ENCODE assay signal across 1 cellular context in the genomic region with DNA sequence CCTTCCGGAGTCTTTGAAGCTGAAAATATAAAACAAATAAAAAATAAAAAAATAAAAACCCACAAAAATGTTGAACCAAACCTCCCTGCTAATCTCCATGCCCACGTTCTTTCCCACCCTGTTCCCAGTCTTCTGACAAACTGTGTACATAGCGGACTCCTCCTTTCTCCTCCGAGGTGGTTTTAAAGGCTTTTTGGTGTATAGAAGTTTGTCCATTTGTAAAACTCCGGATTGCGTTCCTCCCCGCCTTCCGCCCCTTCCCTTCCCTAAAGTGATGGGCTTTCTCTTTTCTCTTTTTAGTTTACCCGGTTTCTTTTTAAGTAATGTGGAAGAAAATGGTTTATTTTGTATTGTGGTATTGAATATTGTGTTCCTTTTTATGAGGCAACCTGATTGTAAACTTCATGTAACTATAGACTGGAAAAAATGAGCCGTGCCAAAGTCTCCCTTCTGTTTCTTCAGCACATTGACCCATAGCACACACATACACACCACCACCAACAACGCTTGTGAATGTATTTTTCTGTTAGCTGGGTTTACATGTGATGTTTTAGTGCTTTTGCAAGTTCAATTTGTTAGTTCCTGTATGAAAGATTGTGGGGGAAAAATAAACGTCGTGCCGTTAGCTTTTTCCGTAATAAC.
TF ChIP-seq lines count a peak whose summit lies in the region.

No MANE protein-coding gene starts in this region.

TF ChIP-seq in WTC11, 78 proteins besides CTCF, POLR2A, EP300 and RAD21 (continued from another document):
- TF ChIP-seq, protein P1, sequence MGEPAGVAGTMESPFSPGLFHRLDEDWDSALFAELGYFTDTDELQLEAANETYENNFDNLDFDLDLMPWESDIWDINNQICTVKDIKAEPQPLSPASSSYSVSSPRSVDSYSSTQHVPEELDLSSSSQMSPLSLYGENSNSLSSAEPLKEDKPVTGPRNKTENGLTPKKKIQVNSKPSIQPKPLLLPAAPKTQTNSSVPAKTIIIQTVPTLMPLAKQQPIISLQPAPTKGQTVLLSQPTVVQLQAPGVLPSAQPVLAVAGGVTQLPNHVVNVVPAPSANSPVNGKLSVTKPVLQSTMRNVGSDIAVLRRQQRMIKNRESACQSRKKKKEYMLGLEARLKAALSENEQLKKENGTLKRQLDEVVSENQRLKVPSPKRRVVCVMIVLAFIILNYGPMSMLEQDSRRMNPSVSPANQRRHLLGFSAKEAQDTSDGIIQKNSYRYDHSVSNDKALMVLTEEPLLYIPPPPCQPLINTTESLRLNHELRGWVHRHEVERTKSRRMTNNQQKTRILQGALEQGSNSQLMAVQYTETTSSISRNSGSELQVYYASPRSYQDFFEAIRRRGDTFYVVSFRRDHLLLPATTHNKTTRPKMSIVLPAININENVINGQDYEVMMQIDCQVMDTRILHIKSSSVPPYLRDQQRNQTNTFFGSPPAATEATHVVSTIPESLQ (CRISPR knock-in tag; IDR thresholded peaks at IDR 0.05) = no peak
- TF ChIP-seq RELA (CRISPR knock-in tag; IDR thresholded peaks at IDR 0.05; ENCODE audit: borderline replicate concordance) (no peak), KAT7 (CRISPR knock-in tag; IDR thresholded peaks at IDR 0.05; ENCODE audit: borderline replicate concordance) (no peak)
